ENCODE assay signal across 26 cellular contexts in genomic region chr10:133481086-133481643, GRCh38. TPM values are rescaled to one million over a fixed set of nuclear protein-coding genes. Genes with fewer than 3 reads are reported as not detected.
"Had no signal": no experiment of that assay in that cellular context is flagged by ENCODE, and none has a peak within 500 bp of the region (broad histone marks: within the 10 kb centered on the region; RNA-seq: fewer than 3 reads in every experiment).

No MANE protein-coding gene starts in this region.

- DNase-seq: activated CD4-positive, alpha-beta T cell treated with anti-CD3 and anti-CD28 coated beads for 48 hours; activated CD4-positive, CD25-positive, alpha-beta regulatory T cell; activated CD8-positive, alpha-beta memory T cell treated with anti-CD3 and anti-CD28 coated beads for 24 hours; activated CD8-positive, alpha-beta memory T cell treated with anti-CD3 and anti-CD28 coated beads, Interleukin-2, amount 50 U/mL, for 4 hours; activated naive CD4-positive, alpha-beta T cell; activated T-cell treated with anti-CD3 and anti-CD28 coated beads, Interleukin-2, amount 50 U/mL, for 24 hours; adrenal gland; brain microvascular endothelial cell; central memory CD4-positive, alpha-beta T cell; dermis blood vessel endothelial cell; effector CD8-positive, alpha-beta T cell; foreskin melanocyte; hippocampal formation; midbrain; natural killer cell; ovary; spleen; stimulated activated CD4-positive, alpha-beta T cell treated with anti-CD3 and anti-CD28 coated beads, Interleukin-4, amount 100 ng/mL, for 24 hours; stimulated activated naive CD8-positive, alpha-beta T cell treated with anti-CD3 and anti-CD28 coated beads, Interleukin-15, Interleukin-2, amounts not matched to agents 100 U/mL and 50 U/mL, for 24 hours; T-helper 1 cell; thyroid gland had no signal

- H3K4me1 ChIP-seq: adrenal gland, ascending aorta, prostate gland, spleen, thyroid gland had no signal

- H3K27me3 ChIP-seq: adrenal gland, ascending aorta, brain microvascular endothelial cell, ovary, spleen, thyroid gland had no signal

- H3K36me3 ChIP-seq: adrenal gland, ascending aorta, brain microvascular endothelial cell, ovary, prostate gland, thyroid gland had no signal

- ATAC-seq: activated T-helper 17 cell treated with anti-CD3 and anti-CD28 coated beads, Interleukin-2, amount 50 U/mL, for 72 hours; natural killer cell; stimulated activated naive CD8-positive, alpha-beta T cell treated with anti-CD3 and anti-CD28 coated beads, Interleukin-15, Interleukin-2, amounts not matched to agents 100 U/mL and 50 U/mL, for 24 hours had no signal

- H3K9me3 ChIP-seq: prostate gland, thyroid gland had no signal

- H3K27ac ChIP-seq: adrenal gland, ascending aorta, brain microvascular endothelial cell, ovary, prostate gland, spleen, thyroid gland had no signal

- H3K4me3 ChIP-seq: adrenal gland, ascending aorta, ovary, prostate gland, spleen, thyroid gland had no signal

RNA-seq across cellular contexts. Expression of gene SPRN, which starts 56.7 kb away (rescaled TPM):
- total RNA-seq: activated T-helper 17 cell treated with anti-CD3 and anti-CD28 coated beads, Interleukin-2, amount 50 U/mL, for 72 hours; ascending aorta; liver; natural killer cell; subcutaneous adipose tissue had no signal
